1 cellular context compared by ENCODE assay signal in the genomic region with DNA sequence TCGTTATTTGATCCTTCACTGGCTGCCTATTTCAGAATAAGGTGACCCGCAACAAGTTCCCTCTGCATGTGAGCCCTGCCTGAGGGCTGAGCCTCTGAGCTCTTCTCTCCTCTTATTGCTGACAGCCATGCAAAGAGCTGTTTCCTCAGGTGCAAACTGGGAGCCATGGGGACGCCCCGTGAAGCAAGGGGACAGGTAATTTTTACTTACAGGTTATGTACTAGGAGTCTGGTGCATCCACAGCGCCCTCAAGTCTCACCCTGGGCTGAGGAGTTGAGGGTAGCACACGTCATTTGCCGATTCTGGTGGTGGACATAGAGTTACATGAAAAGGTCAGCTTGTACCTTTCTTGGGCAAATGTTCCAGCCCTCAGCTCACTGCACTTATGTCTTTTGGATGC.
TF ChIP-seq lines count a peak whose summit lies in the region.

No MANE protein-coding gene starts in this region.

TF ChIP-seq in SK-N-SH, 30 proteins besides CTCF, POLR2A, EP300 and RAD21:
- no peak for TF ChIP-seq SIN3A (IDR thresholded peaks at IDR 0.05; ENCODE audit: borderline replicate concordance, low read depth, low read length)
- no peak for TF ChIP-seq JUND (IDR thresholded peaks at IDR 0.05)
- no peak for TF ChIP-seq FOXM1 (IDR thresholded peaks at IDR 0.05; ENCODE audit: low read depth)
- TF ChIP-seq TCF12 (IDR thresholded peaks at IDR 0.05), result no peak
- no peak for TF ChIP-seq TEAD4 (IDR thresholded peaks at IDR 0.05; ENCODE audit: borderline replicate concordance, insufficient read depth)
- TF ChIP-seq RFX5 (IDR thresholded peaks at IDR 0.05; ENCODE audit: low read length), result no peak
